Comparison of ENCODE assay signal across 8 cellular contexts in genomic region chr12:53299454-53300180, GRCh38. TPM values are rescaled to one million over a fixed set of nuclear protein-coding genes. Genes with fewer than 3 reads are reported as not detected.
DNase-seq lines count a peak whose midpoint lies in the region; ATAC-seq, FAIRE-seq and TF ChIP-seq lines count a peak whose summit lies in the region.

MYG1 (plus strand) TSS chr12:53299695; CDS start chr12:53299738, 43 bp downstream.

- peak within 1 kb of the TSS; percentile 47 for H2BK120ac ChIP-seq in IMR-90 (ENCODE audit: low read depth, low read length)

- TF ChIP-seq CTCF in D721Med (IDR thresholded peaks at IDR 0.05; ENCODE audit: insufficient read depth, missing control alignments), result no peak
- TF ChIP-seq CTCF in IMR-90 (conservative IDR thresholded peaks at IDR 0.05; ENCODE audit: low read depth, low read length), result 0 out of 2 replicates have a peak, but pooled peaks have one; percentile 17

- intact Hi-C loops in IMR-90 (cut with micrococcal nuclease), result loop anchor here (1.0 to 5.0 kb wide), 5 partner anchors 21 to 247 kb away; partner anchors contain the start of genes AAAS and TNS2

- no peak for FAIRE-seq in D721Med (lab: Jason Lieb, UNC)

- H2BK15ac ChIP-seq in IMR-90 (ENCODE audit: low read depth, low read length), result peak within 1 kb of the TSS; percentile 60; the same call in 2 of the 3 replicates

- no TSS peak for BruUV-seq in IMR-90 (replicated peaks; lab: Mats Ljungman, UMichigan)

- peak within 1 kb of the TSS; percentile 74 for H3K18ac ChIP-seq in IMR-90 (ENCODE audit: low read depth, low read length)

- H3K4me3 ChIP-seq in IMR-90 (ENCODE audit: insufficient read depth, low read depth, low read length), result peak within 1 kb of the TSS; percentile 64
- H3K4me3 ChIP-seq in mucosa of rectum (ENCODE audit: low read length in 2 of 2), result peak within 1 kb of the TSS; percentile 86 to 96

- DNase-seq in D721Med (ENCODE audit: insufficient read length, low spot score), result peak; percentile 82
- peak; percentile 84 for DNase-seq in IMR-90
- DNase-seq in OCI-M2 (lab: John Stamatoyannopoulos, UW; ENCODE audit: unreplicated experiment), result peak; percentile 32
- DNase-seq in activated T-cell treated with anti-CD3 and anti-CD28 coated beads for 48 hours (ENCODE audit: low read depth), result peak; percentile 83
- DNase-seq in erythroblast (lab: John Stamatoyannopoulos, UW), result peak; percentile 89 to 90
- DNase-seq in stimulated activated CD8-positive, alpha-beta memory T cell treated with anti-CD3 and anti-CD28 coated beads, Interleukin-4, amount 100 ng/mL, for 4 hours (ENCODE audit: low read depth in 2 of 2, low spot score in 1 of 2), result peak; percentile 39 to 64

- H3K4me1 ChIP-seq in IMR-90 (ENCODE audit: control insufficient read depth, insufficient read depth, low read length), result peaks cover 19% of the 10 kb centered on the region
- peaks cover 19 to 35% of the 10 kb centered on the region in 2 donors for H3K4me1 ChIP-seq in mucosa of rectum (ENCODE audit: control insufficient read depth in 2 of 2, insufficient read depth in 2 of 2, low read length in 2 of 2)

- TF ChIP-seq RAD21 in IMR-90 (IDR thresholded peaks at IDR 0.05; ENCODE audit: low read length), result 0 out of 2 replicates have a peak, but pooled peaks have one; percentile 9

- H3K23ac ChIP-seq in IMR-90 (ENCODE audit: low read depth, low read length), result peak within 1 kb of the TSS; percentile 84

- H3K9me3 ChIP-seq in IMR-90 (ENCODE audit: control insufficient read depth, insufficient read depth, low read length), result no peaks in the 10 kb centered on the region
- H3K9me3 ChIP-seq in mucosa of rectum (ENCODE audit: control insufficient read depth in 2 of 2, low read length in 2 of 2), result no peaks in the 10 kb centered on the region

- H4K8ac ChIP-seq in IMR-90 (ENCODE audit: low read depth in 2 of 2, low read length in 2 of 2), result peak within 1 kb of the TSS; percentile 84 to 92

- H3K4me2 ChIP-seq in IMR-90 (ENCODE audit: low read depth, low read length), result peak within 1 kb of the TSS; percentile 94

- H3K56ac ChIP-seq in IMR-90 (ENCODE audit: extremely low read depth, insufficient read depth, low read length), result peak within 1 kb of the TSS; percentile 82

- H3K27ac ChIP-seq in IMR-90 (ENCODE audit: insufficient read depth, low read length) (peak within 1 kb of the TSS; percentile 86), mucosa of rectum (ENCODE audit: low read depth in 2 of 2, low read length in 2 of 2) (peak within 1 kb of the TSS; percentile 72 to 77)

- peaks cover 5% of the 10 kb centered on the region; the same call in 1 of the 2 replicates for H4K20me1 ChIP-seq in IMR-90 (ENCODE audit: insufficient read depth, low read length)

- in situ Hi-C loops in IMR-90 (cut with MboI; ENCODE audit: low sequenced_read_pairs), result no loop called here

- H2BK5ac ChIP-seq in IMR-90 (ENCODE audit: low read depth, low read length, poor library complexity, severe bottlenecking), result peak within 1 kb of the TSS; percentile 91

- dilution Hi-C loops in IMR-90 (cut with HindIII; ENCODE audit: low sequenced_read_pairs, unreplicated experiment), result no loop called here

- 0% methylated on average over 34 of the region's 51 CpGs; no CpG with 5 or more reads in 1 of the 2 experiments for WGBS in IMR-90 (ENCODE audit: extremely low coverage in 2 of 2, insufficient read length in 1 of 2), 2 experiments

- H3K36me3 ChIP-seq in IMR-90 (ENCODE audit: control insufficient read depth, insufficient read depth, low read length) (peaks cover 16% of the 10 kb centered on the region), mucosa of rectum (ENCODE audit: control insufficient read depth in 2 of 2, insufficient read depth in 2 of 2, low read length in 2 of 2) (peaks cover 17 to 23% of the 10 kb centered on the region in 2 donors)

- H3K79me1 ChIP-seq in IMR-90 (ENCODE audit: low read depth in 1 of 2, low read length in 2 of 2), result peaks cover 20 to 67% of the 10 kb centered on the region in 2 experiments

- POLR2A ChIA-PET in IMR-90 (lab: Charles Lee; ENCODE audit: unreplicated experiment), result interaction anchor here (0.5 to 0.8 kb wide), 3 partner anchors 31 to 967 kb away, joined by 3 to 5 read pairs (median 3); a partner anchor contains a TSS

- peak within 1 kb of the TSS; percentile 61 for H4K5ac ChIP-seq in IMR-90 (ENCODE audit: low read depth, low read length)

- H2AK9ac ChIP-seq in IMR-90 (replicated peaks; ENCODE audit: low read depth, low read length, poor library complexity), result peak within 1 kb of the TSS; percentile 98

- peak within 1 kb of the TSS; percentile 92 for H4K91ac ChIP-seq in IMR-90 (ENCODE audit: insufficient read depth, low read depth, low read length)

- CTCF ChIA-PET in IMR-90 (lab: Yijun Ruan, JAX), result interaction anchor here (0.5 to 1.4 kb wide), 5 partner anchors 20 to 99 kb away, joined by 3 to 5 read pairs (median 3); partner anchors contain the start of gene AAAS

- peak within 1 kb of the TSS; percentile 91 for H2AK5ac ChIP-seq in IMR-90 (ENCODE audit: low read depth, low read length)

- H2AFZ ChIP-seq in IMR-90 (replicated peaks; ENCODE audit: low read length, poor library complexity), result peak within 1 kb of the TSS; percentile 95

- H3K9me1 ChIP-seq in IMR-90 (ENCODE audit: insufficient read depth, low read length), result peaks cover 14% of the 10 kb centered on the region; the same call in 1 of the 2 replicates

- H2BK20ac ChIP-seq in IMR-90 (ENCODE audit: low read depth, low read length), result peak within 1 kb of the TSS; percentile 71; the same call in 1 of the 2 replicates

- ATAC-seq in GM21390 (IDR thresholded peaks at IDR 0.05; ENCODE audit: unreplicated experiment), result peak; percentile 72
- peak; percentile 46 for ATAC-seq in IMR-90 (ENCODE audit: low read depth)

- H3K27me3 ChIP-seq in IMR-90 (ENCODE audit: control insufficient read depth, insufficient read depth, low read length) (no peaks in the 10 kb centered on the region), mucosa of rectum (ENCODE audit: control insufficient read depth in 2 of 2, insufficient read depth in 2 of 2, low read length in 2 of 2) (no peaks in the 10 kb centered on the region)

- peak within 1 kb of the TSS; percentile 89 for H3K4ac ChIP-seq in IMR-90 (ENCODE audit: low read depth, low read length)

- H3K9ac ChIP-seq in IMR-90 (ENCODE audit: low read depth, low read length) (peak within 1 kb of the TSS; percentile 94), mucosa of rectum (ENCODE audit: low read depth in 1 of 2, low read length in 2 of 2) (peak within 1 kb of the TSS; percentile 69 to 87)

- TF ChIP-seq POLR2A in IMR-90 (IDR thresholded peaks at IDR 0.05; ENCODE audit: low read depth, low read length) (peak; percentile 55; the same call in 1 of the 2 replicates), erythroblast (IDR thresholded peaks at IDR 0.05; ENCODE audit: low read length) (peak; percentile 80)

- H3K14ac ChIP-seq in IMR-90 (replicated peaks; ENCODE audit: low read depth, low read length), result peak within 1 kb of the TSS; percentile 77

TF ChIP-seq in IMR-90, 13 proteins besides CTCF, POLR2A, EP300 and RAD21:
- TF ChIP-seq, protein P1, sequence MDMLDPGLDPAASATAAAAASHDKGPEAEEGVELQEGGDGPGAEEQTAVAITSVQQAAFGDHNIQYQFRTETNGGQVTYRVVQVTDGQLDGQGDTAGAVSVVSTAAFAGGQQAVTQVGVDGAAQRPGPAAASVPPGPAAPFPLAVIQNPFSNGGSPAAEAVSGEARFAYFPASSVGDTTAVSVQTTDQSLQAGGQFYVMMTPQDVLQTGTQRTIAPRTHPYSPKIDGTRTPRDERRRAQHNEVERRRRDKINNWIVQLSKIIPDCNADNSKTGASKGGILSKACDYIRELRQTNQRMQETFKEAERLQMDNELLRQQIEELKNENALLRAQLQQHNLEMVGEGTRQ (IDR thresholded peaks at IDR 0.05; ENCODE audit: low read depth, low read length), result no peak
- no peak for TF ChIP-seq FOS (IDR thresholded peaks at IDR 0.05; ENCODE audit: low read depth, low read length)
- TF ChIP-seq CEBPB (IDR thresholded peaks at IDR 0.05; ENCODE audit: low read depth, low read length), result no peak
- TF ChIP-seq RCOR1 (IDR thresholded peaks at IDR 0.05; ENCODE audit: insufficient replicate concordance, low read length), result no peak
- TF ChIP-seq NFE2L2 (IDR thresholded peaks at IDR 0.05; ENCODE audit: low read depth, low read length), result no peak
- TF ChIP-seq RFX5 (IDR thresholded peaks at IDR 0.05; ENCODE audit: low read depth, low read length), result no peak
- TF ChIP-seq BHLHE40 (IDR thresholded peaks at IDR 0.05; ENCODE audit: low read depth, low read length), result no peak
- peak; percentile 66; the same call in 1 of the 2 replicates for TF ChIP-seq MXI1 (IDR thresholded peaks at IDR 0.05; ENCODE audit: borderline replicate concordance, low read depth, low read length)

RNA-seq across cellular contexts. Expression of gene MYG1, which starts in this region (rescaled TPM):
- total RNA-seq in IMR-90 (2012; rRNA removed), result 47.2 and 49.8 TPM in 2 replicates
- 63.7 and 73.6 TPM in 2 replicates for polyA plus RNA-seq in IMR-90 (2012; rRNA removed)
- 54.6 and 65.0 TPM in 2 replicates for polyA plus RNA-seq in IMR-90 (2012; cell fraction: cytosol; rRNA removed)
- polyA plus RNA-seq in IMR-90 (2012; cell fraction: nucleus; rRNA removed; ENCODE audit: low replicate concordance), result 92.8 and 136 TPM in 2 replicates

Comparison
In these comparisons a context has a peak if more than half of its experiments do, and no peak if none do; other contexts are left out.
1. Peak in every context shown above with its lines: DNase-seq, ATAC-seq, H3K4me3 ChIP-seq and H3K27ac ChIP-seq.
2. DNase-seq: peak in every context shown above with its lines; median percentile 90 in erythroblast; 84 in IMR-90; 83 in activated T-cell treated with anti-CD3 and anti-CD28 coated beads for 48 hours; 82 in D721Med; 52 in stimulated activated CD8-positive, alpha-beta memory T cell treated with anti-CD3 and anti-CD28 coated beads, Interleukin-4, amount 100 ng/mL, for 4 hours; 32 in OCI-M2.